Comparison of ENCODE assay signal across 1 cellular context in the genomic region with DNA sequence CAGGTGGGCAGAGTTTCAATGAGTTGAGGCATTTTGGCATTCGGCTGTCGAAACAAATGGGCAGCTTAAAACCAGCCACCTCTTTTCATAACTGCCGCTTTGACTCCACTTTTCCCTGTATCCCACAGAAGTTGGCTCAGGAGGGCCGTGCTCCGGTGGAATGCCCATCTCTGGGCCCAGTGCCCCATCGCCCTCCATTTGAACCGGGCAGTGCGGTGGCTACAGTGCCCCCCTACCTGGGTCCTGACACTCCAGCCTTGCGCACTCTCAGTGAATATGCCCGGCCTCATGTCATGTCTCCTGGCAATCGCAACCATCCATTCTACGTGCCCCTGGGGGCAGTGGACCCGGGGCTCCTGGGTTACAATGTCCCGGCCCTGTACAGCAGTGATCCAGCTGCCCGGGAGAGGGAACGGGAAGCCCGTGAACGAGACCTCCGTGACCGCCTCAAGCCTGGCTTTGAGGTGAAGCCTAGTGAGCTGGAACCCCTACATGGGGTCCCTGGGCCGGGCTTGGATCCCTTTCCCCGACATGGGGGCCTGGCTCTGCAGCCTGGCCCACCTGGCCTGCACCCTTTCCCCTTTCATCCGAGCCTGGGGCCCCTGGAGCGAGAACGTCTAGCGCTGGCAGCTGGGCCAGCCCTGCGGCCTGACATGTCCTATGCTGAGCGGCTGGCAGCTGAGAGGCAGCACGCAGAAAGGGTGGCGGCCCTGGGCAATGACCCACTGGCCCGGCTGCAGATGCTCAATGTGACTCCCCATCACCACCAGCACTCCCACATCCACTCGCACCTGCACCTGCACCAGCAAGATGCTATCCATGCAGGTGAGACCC.
TF ChIP-seq lines count a peak whose summit lies in the region.

No MANE protein-coding gene starts in this region.

TF ChIP-seq in endothelial cell of umbilical vein, 7 proteins besides CTCF, POLR2A, EP300 and RAD21:
- TF ChIP-seq EZH2 (IDR thresholded peaks at IDR 0.05; ENCODE audit: borderline replicate concordance, low read depth, low read length, severe bottlenecking) (no peak), GATA2 (IDR thresholded peaks at IDR 0.05; ENCODE audit: insufficient read depth, insufficient read length, low read depth, low read length) (no peak), MYC (IDR thresholded peaks at IDR 0.05; ENCODE audit: low read depth, low read length) (no peak), FOS (IDR thresholded peaks at IDR 0.05; ENCODE audit: borderline replicate concordance, insufficient read depth, low read length) (no peak), JUN (IDR thresholded peaks at IDR 0.05; ENCODE audit: borderline replicate concordance, insufficient read depth, insufficient read length, low read depth) (no peak), POLR2AphosphoS5 (IDR thresholded peaks at IDR 0.05; ENCODE audit: insufficient read depth, low read depth, low read length) (no peak)
- TF ChIP-seq, protein P1, sequence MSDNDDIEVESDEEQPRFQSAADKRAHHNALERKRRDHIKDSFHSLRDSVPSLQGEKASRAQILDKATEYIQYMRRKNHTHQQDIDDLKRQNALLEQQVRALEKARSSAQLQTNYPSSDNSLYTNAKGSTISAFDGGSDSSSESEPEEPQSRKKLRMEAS (IDR thresholded peaks at IDR 0.05; ENCODE audit: insufficient read depth, insufficient read length), result no peak
